In the genomic region with DNA sequence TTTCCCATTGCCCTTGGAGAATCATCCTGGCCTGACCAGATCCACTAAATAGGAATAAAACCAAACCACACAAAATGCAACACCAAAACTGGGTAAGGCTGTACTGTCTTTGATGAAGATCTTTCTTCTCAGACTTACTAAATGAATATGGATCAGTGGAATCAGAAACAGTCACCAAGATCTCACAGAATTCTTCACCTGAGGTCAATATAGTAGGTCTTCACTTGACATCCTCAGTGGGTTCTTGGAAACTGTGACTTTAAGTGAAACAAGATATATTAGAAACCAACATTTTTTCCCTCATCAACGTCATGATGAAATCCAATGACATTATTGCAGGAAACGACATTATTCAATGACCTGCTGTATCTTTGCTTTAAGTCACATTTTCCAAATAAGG, we compare ENCODE assay signal across 20 cellular contexts.
"Had no signal": no experiment of that assay in that cellular context is flagged by ENCODE, and none has a peak within 500 bp of the region (broad histone marks: within the 10 kb centered on the region; RNA-seq: fewer than 3 reads in every experiment).

No MANE protein-coding gene starts in this region.

- H3K4me1 Mint-ChIP-seq: activated B cell treated with CpG ODN at 0.5 μM for 24 hours had no signal

- H3K9me3 Mint-ChIP-seq: activated B cell treated with CpG ODN at 0.5 μM for 24 hours, immature natural killer cell had no signal

- H3K4me3 Mint-ChIP-seq: activated B cell treated with CpG ODN at 0.5 μM for 24 hours; activated CD4-positive, alpha-beta T cell treated with anti-CD3 and anti-CD28 coated beads, Interleukin-2, amount 10 ng/mL, durations not matched to agents 7 days and 5 days; neural crest cell had no signal

- H3K27ac ChIP-seq: gastrocnemius medialis, heart right ventricle, left ventricle myocardium inferior, SJSA1, spleen, transverse colon, uterus had no signal

- H3K27ac Mint-ChIP-seq: activated B cell treated with CpG ODN at 0.5 μM for 24 hours; activated CD4-positive, alpha-beta T cell treated with anti-CD3 and anti-CD28 coated beads, Interleukin-2, amount 10 ng/mL, durations not matched to agents 7 days and 5 days had no signal

- ATAC-seq: gastrocnemius medialis, heart right ventricle had no signal

- DNase-seq: activated B cell treated with CpG ODN at 0.5 μM for 24 hours; activated CD4-positive, alpha-beta T cell treated with anti-CD3 and anti-CD28 coated beads, Interleukin-2, amount 10 ng/mL, durations not matched to agents 7 days and 5 days; activated T-cell treated with anti-CD3 and anti-CD28 coated beads, Interleukin-2, amount 50 U/mL, for 1 hour; amniotic stem cell; effector CD4-positive, alpha-beta T cell; gastrocnemius medialis; heart right ventricle; immature natural killer cell; kidney glomerular epithelial cell; left ventricle myocardium inferior; mammary epithelial cell; midbrain; retina; spleen; stimulated activated CD4-positive, alpha-beta T cell treated with anti-CD3 and anti-CD28 coated beads, Interleukin-4, amount 100 ng/mL, for 4 hours; stimulated activated naive CD4-positive, alpha-beta T cell; transverse colon; uterus had no signal

- H3K27me3 Mint-ChIP-seq: activated CD4-positive, alpha-beta T cell treated with anti-CD3 and anti-CD28 coated beads, Interleukin-2, amount 10 ng/mL, durations not matched to agents 7 days and 5 days had no signal
